In genomic region chr5:133420440-133421301, GRCh38 we compare ENCODE assay signal across 16 cellular contexts.
DNase-seq lines count a peak whose midpoint lies in the region; ATAC-seq, FAIRE-seq and TF ChIP-seq lines count a peak whose summit lies in the region.
"Had no signal": no experiment of that assay in that cellular context is flagged by ENCODE, and none has a peak within 500 bp of the region (broad histone marks: within the 10 kb centered on the region; RNA-seq: fewer than 3 reads in every experiment).

No MANE protein-coding gene starts in this region.

- H2BK15ac ChIP-seq in H1 (ENCODE audit: low read length) (peak overlapping the region; percentile 40; the same call in 1 of the 2 replicates), neuronal stem cell (ENCODE audit: low read length) (peak overlapping the region; percentile 42)

- H3K4me1 ChIP-seq in H1 (replicated peaks in 1 of 4; ENCODE audit: control insufficient read depth in 3 of 4, insufficient read depth in 4 of 4, low read length in 3 of 4), result peaks cover 4 to 10% (median 6%) of the 10 kb centered on the region in 4 experiments
- peaks cover 3 to 22% of the 10 kb centered on the region in 2 donors for H3K4me1 ChIP-seq in neuronal stem cell (ENCODE audit: control insufficient read depth in 2 of 2, insufficient read depth in 1 of 2, low read depth in 1 of 2, low read length in 2 of 2)
- H3K4me1 ChIP-seq in mucosa of descending colon (ENCODE audit: low read depth), result no peaks in the 10 kb centered on the region

- H3K9ac ChIP-seq in H1 (replicated peaks in 1 of 4; ENCODE audit: extremely low read depth in 1 of 4, low read depth in 3 of 4, low read length in 3 of 4) (no peak overlapping the region), neuronal stem cell (ENCODE audit: low read depth, low read length, poor library complexity) (no peak overlapping the region)

- no peak for TF ChIP-seq POLR2A in H1 (IDR thresholded peaks at IDR 0.05; ENCODE audit: control extremely low read depth in 1 of 2, low read depth in 2 of 2, low read length in 2 of 2)

- intact Hi-C loops in mucosa of descending colon (cut with DNase I, micrococcal nuclease), result loop anchor here in 1 of 2 donors (10.0 kb wide), 1 partner anchor 444 kb away; no protein-coding TSS in a partner anchor

- H2BK5ac ChIP-seq in H1 (ENCODE audit: low read depth, low read length) (no peak overlapping the region), neuronal stem cell (ENCODE audit: low read length) (no peak overlapping the region)

- no peak for TF ChIP-seq EP300 in H1 (IDR thresholded peaks at IDR 0.05; ENCODE audit: borderline replicate concordance in 1 of 2, low read depth in 2 of 2, low read length in 2 of 2)

- FAIRE-seq in H1 (lab: Jason Lieb, UNC), result no peak
- FAIRE-seq: GM12878, GM18507, H54, HepG2 had no signal

- H4K20me1 ChIP-seq in H1 (replicated peaks in 1 of 2; ENCODE audit: control insufficient read depth in 1 of 2, insufficient read depth in 2 of 2, low read length in 2 of 2), result no peaks in the 10 kb centered on the region

- H2AFZ ChIP-seq in H1 (ENCODE audit: low read length) (no peak overlapping the region), neuronal stem cell (ENCODE audit: low read length) (no peak overlapping the region)

- H3K27me3 ChIP-seq in H1 (replicated peaks in 1 of 4; ENCODE audit: control insufficient read depth in 3 of 4, extremely low read depth in 1 of 4, insufficient read depth in 3 of 4, low read length in 3 of 4) (peaks cover 3 to 10% (median 7%) of the 10 kb centered on the region in 4 experiments), neuronal stem cell (ENCODE audit: control insufficient read depth in 3 of 3, insufficient read depth in 3 of 3, low read depth in 1 of 3, low read length in 3 of 3) (peaks cover 0 to 12% (median 0%) of the 10 kb centered on the region in 3 experiments)

- no peak overlapping the region for H4K91ac ChIP-seq in H1 (replicated peaks; ENCODE audit: insufficient read length, low read length)
- no peak overlapping the region for H4K91ac ChIP-seq in neuronal stem cell (ENCODE audit: low read depth, low read length, poor library complexity)

- TF ChIP-seq RAD21 in H1 (IDR thresholded peaks at IDR 0.05 in 1 of 2, conservative IDR thresholded peaks at IDR 0.05 in 1 of 2; ENCODE audit: low read depth in 2 of 2, low read length in 2 of 2), result no peak

- H2BK120ac ChIP-seq in H1 (replicated peaks; ENCODE audit: low read depth, low read length), result no peak overlapping the region
- peak overlapping the region; percentile 1 for H2BK120ac ChIP-seq in neuronal stem cell (ENCODE audit: low read depth, low read length)

- H3K79me1 ChIP-seq in H1 (ENCODE audit: low read depth, low read length) (no peaks in the 10 kb centered on the region), neuronal stem cell (ENCODE audit: low read depth, low read length) (no peaks in the 10 kb centered on the region)

- no peaks in the 10 kb centered on the region for H3K9me3 ChIP-seq in H1 (ENCODE audit: insufficient read depth in 2 of 2, low read depth in 1 of 2, low read length in 1 of 2)
- no peaks in the 10 kb centered on the region for H3K9me3 ChIP-seq in neuronal stem cell (replicated peaks in 1 of 2; ENCODE audit: control insufficient read depth in 2 of 2, insufficient read depth in 1 of 2, low read depth in 1 of 2, low read length in 2 of 2)
- no peaks in the 10 kb centered on the region for H3K9me3 ChIP-seq in mucosa of descending colon

- H3K36me3 ChIP-seq in H1 (ENCODE audit: control insufficient read depth in 2 of 4, insufficient read depth in 4 of 4, low read length in 3 of 4), result no peaks in the 10 kb centered on the region
- H3K36me3 ChIP-seq in neuronal stem cell (replicated peaks in 1 of 2; ENCODE audit: control insufficient read depth in 2 of 2, insufficient read depth in 2 of 2, low read length in 2 of 2), result no peaks in the 10 kb centered on the region
- no peaks in the 10 kb centered on the region for H3K36me3 ChIP-seq in mucosa of descending colon (ENCODE audit: low read depth)

- H3K4ac ChIP-seq in H1 (replicated peaks; ENCODE audit: insufficient read length, low read depth, low read length) (no peak overlapping the region), neuronal stem cell (ENCODE audit: low read length) (no peak overlapping the region)

- H3K4me3 ChIP-seq in H1 (ENCODE audit: extremely low read depth in 1 of 4, insufficient read depth in 2 of 4, low read depth in 3 of 4, low read length in 4 of 4) (no peak overlapping the region), neuronal stem cell (ENCODE audit: low read length in 2 of 2) (no peak overlapping the region), mucosa of descending colon (no peak overlapping the region)
- H3K4me3 ChIP-seq: GM12878 had no signal

- H3K14ac ChIP-seq in H1 (ENCODE audit: insufficient read length) (no peak overlapping the region), neuronal stem cell (ENCODE audit: low read length) (no peak overlapping the region)

- H3K79me2 ChIP-seq in H1 (ENCODE audit: control insufficient read depth in 1 of 2, insufficient read depth in 2 of 2, low read length in 2 of 2), result no peaks in the 10 kb centered on the region

- H3K4me2 ChIP-seq in H1 (ENCODE audit: insufficient read depth in 1 of 2, low read depth in 2 of 2, low read length in 2 of 2) (no peak overlapping the region), neuronal stem cell (ENCODE audit: insufficient read depth, low read length, poor library complexity, severe bottlenecking) (no peak overlapping the region)

- no peak for ATAC-seq in mucosa of descending colon
- no peak for ATAC-seq in HG03280 (IDR thresholded peaks at IDR 0.05; ENCODE audit: unreplicated experiment)

- 92% methylated on average over 2 of the region's 5 CpGs; no CpG with 5 or more reads in 1 of the 2 experiments for WGBS in H1 (ENCODE audit: extremely low coverage in 1 of 2, insufficient coverage in 1 of 2, insufficient read length in 1 of 2, insufficient replicate concordance in 2 of 2, low coverage in 1 of 2, low lambda C conversion rate in 2 of 2, missing lambda C conversion rate in 1 of 2), 2 experiments
- no CpG with 5 or more reads among the region's 5 CpGs for WGBS in neuronal stem cell (ENCODE audit: extremely low coverage in 2 of 2, insufficient read length in 2 of 2, insufficient replicate concordance in 1 of 2), 2 donors

- H4K8ac ChIP-seq in H1 (ENCODE audit: extremely low read depth, insufficient read depth, low read length), result no peak overlapping the region
- no peak overlapping the region for H4K8ac ChIP-seq in neuronal stem cell (ENCODE audit: low read depth, low read length)

- POLR2A ChIA-PET in H1 (lab: Charles Lee; ENCODE audit: partially characterized antibody), result no interaction called here

- H4K5ac ChIP-seq in H1 (ENCODE audit: insufficient read length, low read depth, low read length), result no peak overlapping the region

- H3K18ac ChIP-seq in H1 (ENCODE audit: extremely low read depth, low read length), result no peak overlapping the region
- peak overlapping the region; percentile 67 for H3K18ac ChIP-seq in neuronal stem cell (ENCODE audit: low read length)

- CTCF ChIA-PET in H1 (lab: Charles Lee; ENCODE audit: partially characterized antibody), result interaction anchor here (0.6 to 11.6 kb wide), 58 partner anchors 10 to 542 kb away, joined by 3 to 218 read pairs (median 4); partner anchors contain the start of gene FSTL4

- no peak overlapping the region for H3K27ac ChIP-seq in H1 (ENCODE audit: low read depth, low read length)
- no peak overlapping the region for H3K27ac ChIP-seq in neuronal stem cell (replicated peaks; ENCODE audit: low read length)

- H3K23ac ChIP-seq in H1 (ENCODE audit: insufficient read length), result no peak overlapping the region
- peak overlapping the region; percentile 22 for H3K23ac ChIP-seq in neuronal stem cell (ENCODE audit: low read depth, low read length, poor library complexity)

- 0 out of 2 replicates have a peak overlapping the region, but pooled peaks have one; percentile 17 for H2BK12ac ChIP-seq in H1 (ENCODE audit: low read depth, low read length)
- peak overlapping the region; percentile 16 for H2BK12ac ChIP-seq in neuronal stem cell (ENCODE audit: low read length)

- H2BK20ac ChIP-seq in H1 (ENCODE audit: low read length), result peak overlapping the region; percentile 34; the same call in 1 of the 2 replicates

- H3K56ac ChIP-seq in H1 (replicated peaks; ENCODE audit: insufficient read length, low read depth, low read length), result no peak overlapping the region

- H2AK5ac ChIP-seq in H1 (ENCODE audit: low read depth, low read length) (peak overlapping the region; percentile 70), neuronal stem cell (ENCODE audit: low read depth, low read length) (peak overlapping the region; percentile 94)

- peak; percentile 1 for DNase-seq in stimulated activated CD4-positive, alpha-beta T cell treated with anti-CD3 and anti-CD28 coated beads, Interleukin-4, amount 100 ng/mL, for 24 hours
- no peak for DNase-seq in stimulated activated CD4-positive, alpha-beta T cell treated with anti-CD3 and anti-CD28 coated beads, Interleukin-1b, Interleukin-23, amount 100 ng/mL, for 48 hours
- peak in 1 of 2 experiments; percentile 34 for DNase-seq in H1 (ENCODE audit: low read depth in 1 of 2, low spot score in 2 of 2)
- no peak for DNase-seq in neuronal stem cell (ENCODE audit: low spot score)
- no peak for DNase-seq in SKM-1 (lab: John Stamatoyannopoulos, UW; ENCODE audit: unreplicated experiment)
- DNase-seq in mucosa of descending colon, result no peak
- DNase-seq: C1 segment of cervical spinal cord; Calu3; CD4-positive, alpha-beta T cell; DMS 273 treated with DMSO at 0.1 percent for 48 hours; DMS79 had no signal

- H3K23me2 ChIP-seq in H1 (ENCODE audit: low read depth, low read length), result no peaks in the 10 kb centered on the region

- TF ChIP-seq CTCF in H1 (IDR thresholded peaks at IDR 0.05; ENCODE audit: control extremely low read depth in 1 of 3, insufficient read depth in 1 of 3, low read depth in 1 of 3, low read length in 3 of 3) (no peak), mucosa of descending colon (IDR thresholded peaks at IDR 0.05) (no peak)

TF ChIP-seq in H1, 55 proteins besides CTCF, POLR2A, EP300 and RAD21:
- TF ChIP-seq EGR1 (IDR thresholded peaks at IDR 0.05; ENCODE audit: borderline replicate concordance, low read depth, low read length) (no peak), SIRT6 (IDR thresholded peaks at IDR 0.05; ENCODE audit: low read length) (no peak), CEBPB (IDR thresholded peaks at IDR 0.05; ENCODE audit: low read depth, low read length) (no peak), CHD1 (IDR thresholded peaks at IDR 0.05; ENCODE audit: low read depth, low read length) (no peak), POU5F1 (IDR thresholded peaks at IDR 0.05; ENCODE audit: low read depth, low read length) (no peak), BCL11A (IDR thresholded peaks at IDR 0.05; ENCODE audit: low read depth in 2 of 2, low read length in 2 of 2) (no peak), RFX5 (IDR thresholded peaks at IDR 0.05; ENCODE audit: borderline replicate concordance, low read depth, low read length) (no peak), SP4 (IDR thresholded peaks at IDR 0.05; ENCODE audit: low read length) (no peak), EZH2 (IDR thresholded peaks at IDR 0.05; ENCODE audit: low read depth, low read length, severe bottlenecking) (no peak)
